In genomic region chr21:41777934-41778815, GRCh38 we compare ENCODE assay signal across 9 cellular contexts. TPM values are rescaled to one million over a fixed set of nuclear protein-coding genes. Genes with fewer than 3 reads are reported as not detected.
DNase-seq lines count a peak whose midpoint lies in the region; ATAC-seq, FAIRE-seq and TF ChIP-seq lines count a peak whose summit lies in the region.
"Had no signal": no experiment of that assay in that cellular context is flagged by ENCODE, and none has a peak within 500 bp of the region (broad histone marks: within the 10 kb centered on the region; RNA-seq: fewer than 3 reads in every experiment).

No MANE protein-coding gene starts in this region.

- no peak overlapping the region; the same call in 1 of the 2 replicates for H3K4me3 ChIP-seq in HUES64 (ENCODE audit: low read length)
- no peak overlapping the region for H3K4me3 ChIP-seq in SJSA1
- H3K4me3 ChIP-seq in fibroblast of mammary gland (ENCODE audit: control insufficient read depth, low read depth, low read length) = no peak overlapping the region

- TF ChIP-seq POLR2A in GM12892 (IDR thresholded peaks at IDR 0.05; ENCODE audit: low read depth, low read length) = no peak

- peaks cover 26% of the 10 kb centered on the region for H3K4me1 Mint-ChIP-seq in nephron

- peaks cover 9% of the 10 kb centered on the region; the same call in 1 of the 2 replicates for H3K27me3 ChIP-seq in HUES64 (ENCODE audit: insufficient read depth, low read length)
- peaks cover 2% of the 10 kb centered on the region; the same call in 1 of the 2 replicates for H3K27me3 ChIP-seq in SJSA1 (replicated peaks)

- H3K4me3 Mint-ChIP-seq in nephron = peak overlapping the region in 2 of 3 experiments; percentile 49 to 55

- WGBS in HUES64 = 19% methylated on average over 45 of the region's 45 CpGs

- no peak for FAIRE-seq in GM12892 (lab: Jason Lieb, UNC)
- FAIRE-seq: G401.6 had no signal

- no peaks in the 10 kb centered on the region for H3K9me3 Mint-ChIP-seq in nephron

- no peaks in the 10 kb centered on the region for H3K36me3 Mint-ChIP-seq in nephron (ENCODE audit: low read depth)

- peaks cover 45% of the 10 kb centered on the region for H3K27me3 Mint-ChIP-seq in nephron (ENCODE audit: low read depth)

- no peaks in the 10 kb centered on the region for H3K36me3 ChIP-seq in HUES64 (ENCODE audit: insufficient read depth, low read length)
- no peaks in the 10 kb centered on the region for H3K36me3 ChIP-seq in SJSA1

- peaks cover 8% of the 10 kb centered on the region for H3K4me1 ChIP-seq in HUES64 (ENCODE audit: insufficient read depth, low read length)
- peaks cover 7% of the 10 kb centered on the region for H3K4me1 ChIP-seq in SJSA1 (replicated peaks)

- DNase-seq in NCI-H187 (lab: John Stamatoyannopoulos, UW) = peak; percentile 46 to 58
- DNase-seq in NCI-H187 treated with DMSO at 0.1 percent for 48 hours (lab: John Stamatoyannopoulos, UW) = no peak
- DNase-seq in SJSA1 (ENCODE audit: low read depth in 1 of 2, low spot score in 2 of 2) = peak; percentile 67 to 87
- peak; percentile 21 for DNase-seq in fibroblast of mammary gland (ENCODE audit: low read depth)
- DNase-seq in GM12892 (ENCODE audit: insufficient read length) = no peak

- H3K9me3 ChIP-seq in HUES64 (ENCODE audit: insufficient read depth, low read depth, low read length) (no peaks in the 10 kb centered on the region), SJSA1 (replicated peaks) (no peaks in the 10 kb centered on the region)

- TF ChIP-seq CTCF in fibroblast of mammary gland (conservative IDR thresholded peaks at IDR 0.05; ENCODE audit: control insufficient read depth, insufficient read depth, low read depth, low read length) (no peak), nephron (IDR thresholded peaks at IDR 0.05; ENCODE audit: unreplicated experiment in 3 of 3) (peak; percentile 93 to 95 (median 95))

- peak overlapping the region; percentile 24; the same call in 1 of the 2 replicates for H3K27ac ChIP-seq in HUES64 (ENCODE audit: low read depth, low read length)
- no peak overlapping the region for H3K27ac ChIP-seq in SJSA1

- no peak overlapping the region for H3K9ac ChIP-seq in HUES64 (ENCODE audit: low read depth, low read length)

- H3K27ac Mint-ChIP-seq in nephron = peak overlapping the region in 2 of 3 experiments; percentile 16 to 52

- no peak for ATAC-seq in HG02852 (IDR thresholded peaks at IDR 0.05; ENCODE audit: unreplicated experiment)

RNA-seq across cellular contexts. Expression of gene RIPK4, which starts 11.3 kb away (rescaled TPM):
- 2.0 TPM for polyA plus RNA-seq in HUES64 (2013, experiment 1 of 2)
- polyA plus RNA-seq in HUES64 (2013, experiment 2 of 2) = 2.0 TPM
- 0.47 and 1.7 TPM in 2 replicates for total RNA-seq in SJSA1 (2014; rRNA removed; shearing (Covaris generic))
- not detected for polyA plus RNA-seq in GM12892 (2012; ENCODE audit: missing spikeins)

Comparison
In these comparisons a context has a peak if more than half of its experiments do, and no peak if none do; other contexts are left out.
1. DNase-seq: peak in NCI-H187 (2 of 2), SJSA1 (2 of 2) and fibroblast of mammary gland (single experiment); none in NCI-H187 treated with DMSO at 0.1 percent for 48 hours (single experiment) and GM12892 (single experiment).